ENCODE assay signal across 8 cellular contexts in genomic region chr22:39388261-39389011, GRCh38.
A peak's percentile ranks its signal among the peaks of the same experiment; 100 is the strongest.
DNase-seq lines count a peak whose midpoint lies in the region; ATAC-seq and TF ChIP-seq lines count a peak whose summit lies in the region.

No MANE protein-coding gene starts in this region.

- peaks cover 0 to 2% of the 10 kb centered on the region in 2 donors for H3K4me1 ChIP-seq in mucosa of rectum (ENCODE audit: control insufficient read depth in 2 of 2, insufficient read depth in 2 of 2, low read length in 2 of 2)

- peak overlapping the region; percentile 56 to 62 for H3K4me3 ChIP-seq in mucosa of rectum (ENCODE audit: low read length in 2 of 2)

- H3K9ac ChIP-seq in mucosa of rectum (ENCODE audit: low read depth in 1 of 2, low read length in 2 of 2), result peak overlapping the region; percentile 17 to 42

- no peak for TF ChIP-seq POLR2A in erythroblast (IDR thresholded peaks at IDR 0.05; ENCODE audit: low read length)

- peak overlapping the region in 1 of 2 donors; percentile 23 for H3K27ac ChIP-seq in mucosa of rectum (ENCODE audit: low read depth in 2 of 2, low read length in 2 of 2)

- peak; percentile 41 for DNase-seq in 8988T
- peak; percentile 73 for DNase-seq in GM19238 (ENCODE audit: insufficient read length, low spot score)
- DNase-seq in NCI-H524 treated with DMSO at 0.1 percent for 48 hours (lab: John Stamatoyannopoulos, UW), result peak; percentile 57
- DNase-seq in activated CD8-positive, alpha-beta memory T cell treated with anti-CD3 and anti-CD28 coated beads, Interleukin-2, amount 50 U/mL, for 48 hours, result peak; percentile 77
- DNase-seq in erythroblast (lab: John Stamatoyannopoulos, UW), result peak; percentile 74 to 84
- peak; percentile 54 to 55 for DNase-seq in stimulated activated CD8-positive, alpha-beta memory T cell treated with anti-CD3 and anti-CD28 coated beads, Interleukin-2, amount 100 ng/mL, for 1 hour (ENCODE audit: low read depth in 2 of 2)

- H3K36me3 ChIP-seq in mucosa of rectum (ENCODE audit: control insufficient read depth in 2 of 2, insufficient read depth in 2 of 2, low read length in 2 of 2), result no peaks in the 10 kb centered on the region

- ATAC-seq in GM21360 (IDR thresholded peaks at IDR 0.05; ENCODE audit: unreplicated experiment), result no peak

- no peaks in the 10 kb centered on the region for H3K9me3 ChIP-seq in mucosa of rectum (ENCODE audit: control insufficient read depth in 2 of 2, low read length in 2 of 2)

- peaks cover 2 to 8% of the 10 kb centered on the region in 2 donors for H3K27me3 ChIP-seq in mucosa of rectum (ENCODE audit: control insufficient read depth in 2 of 2, insufficient read depth in 2 of 2, low read length in 2 of 2)
